ENCODE assay signal across 9 cellular contexts in genomic region chr16:29290631-29291247, GRCh38.
DNase-seq lines count a peak whose midpoint lies in the region; ATAC-seq and TF ChIP-seq lines count a peak whose summit lies in the region.
"Had no signal": no experiment of that assay in that cellular context is flagged by ENCODE, and none has a peak within 500 bp of the region (broad histone marks: within the 10 kb centered on the region; RNA-seq: fewer than 3 reads in every experiment).

No MANE protein-coding gene starts in this region.

- H3K36me3 Mint-ChIP-seq in activated naive CD4-positive, alpha-beta T cell treated with anti-CD3 and anti-CD28 coated beads for 36 hours (ENCODE audit: low read depth), result no peaks in the 10 kb centered on the region

- no peak overlapping the region for H3K4me3 Mint-ChIP-seq in activated naive CD4-positive, alpha-beta T cell treated with anti-CD3 and anti-CD28 coated beads for 36 hours
- H3K4me3 Mint-ChIP-seq: stimulated activated naive CD8-positive, alpha-beta T cell treated with anti-CD3 and anti-CD28 coated beads, Interleukin-15, Interleukin-2, amounts not matched to agents 100 ng/mL and 50 ng/mL, for 24 hours had no signal

- no peaks in the 10 kb centered on the region for H3K36me3 ChIP-seq in SJCRH30
- no peaks in the 10 kb centered on the region for H3K36me3 ChIP-seq in upper lobe of left lung

- DNase-seq in NCI-H2227 (lab: John Stamatoyannopoulos, UW; ENCODE audit: unreplicated experiment) (peak; percentile 11), NCI-H2227 treated with DMSO at 0.1 percent for 48 hours (lab: John Stamatoyannopoulos, UW) (no peak), SJCRH30 (peak; percentile 90 to 92), Right ventricle myocardium inferior (ENCODE audit: missing footprints) (peak; percentile 96), posterior vena cava (ENCODE audit: low spot score) (peak; percentile 99), upper lobe of left lung (peak; percentile 89 to 99)
- DNase-seq in activated naive CD4-positive, alpha-beta T cell treated with anti-CD3 and anti-CD28 coated beads for 36 hours, result peak; percentile 81

- TF ChIP-seq EP300 in upper lobe of left lung (IDR thresholded peaks at IDR 0.05), result peak in 2 of 4 donors; percentile 83 to 95

- H3K9me3 ChIP-seq in SJCRH30 (replicated peaks), result no peaks in the 10 kb centered on the region
- no peaks in the 10 kb centered on the region for H3K9me3 ChIP-seq in upper lobe of left lung

- WGBS in upper lobe of left lung, 2 donors, result 16 to 28% methylated on average over 7 to 21 of the region's 24 CpGs

- H3K9me3 Mint-ChIP-seq in activated naive CD4-positive, alpha-beta T cell treated with anti-CD3 and anti-CD28 coated beads for 36 hours, result no peaks in the 10 kb centered on the region
- H3K9me3 Mint-ChIP-seq: stimulated activated naive CD8-positive, alpha-beta T cell treated with anti-CD3 and anti-CD28 coated beads, Interleukin-15, Interleukin-2, amounts not matched to agents 100 ng/mL and 50 ng/mL, for 24 hours had no signal

- H3K27ac Mint-ChIP-seq in activated naive CD4-positive, alpha-beta T cell treated with anti-CD3 and anti-CD28 coated beads for 36 hours, result no peak overlapping the region
- H3K27ac Mint-ChIP-seq: stimulated activated naive CD8-positive, alpha-beta T cell treated with anti-CD3 and anti-CD28 coated beads, Interleukin-15, Interleukin-2, amounts not matched to agents 100 ng/mL and 50 ng/mL, for 24 hours had no signal

- CTCF ChIA-PET in activated naive CD4-positive, alpha-beta T cell treated with anti-CD3 and anti-CD28 coated beads for 36 hours (lab: Charles Lee), result no interaction called here

- H3K4me1 ChIP-seq in SJCRH30 (peaks cover 9% of the 10 kb centered on the region; the same call in 1 of the 2 replicates), upper lobe of left lung (peaks cover 7 to 29% (median 12%) of the 10 kb centered on the region in 4 donors)

- H3K4me3 ChIP-seq in SJCRH30 (peak overlapping the region; percentile 19; the same call in 1 of the 2 replicates), upper lobe of left lung (peak overlapping the region in 3 of 4 donors; percentile 17 to 34 (median 19))

- H3K27me3 ChIP-seq in SJCRH30 (no peaks in the 10 kb centered on the region), upper lobe of left lung (no peaks in the 10 kb centered on the region)

- H3K4me1 Mint-ChIP-seq in activated naive CD4-positive, alpha-beta T cell treated with anti-CD3 and anti-CD28 coated beads for 36 hours (ENCODE audit: low read depth), result peaks cover 7% of the 10 kb centered on the region

- peak overlapping the region; percentile 37 for H3K27ac ChIP-seq in SJCRH30
- peak overlapping the region in 2 of 4 donors; percentile 45 to 72 for H3K27ac ChIP-seq in upper lobe of left lung

- peak in 1 of 6 experiments; percentile 29 for TF ChIP-seq CTCF in upper lobe of left lung (IDR thresholded peaks at IDR 0.05)

- ATAC-seq in HG03066 (IDR thresholded peaks at IDR 0.05; ENCODE audit: low read depth, unreplicated experiment) (peak; percentile 67), Right ventricle myocardium inferior (peak; percentile 76), upper lobe of left lung (ENCODE audit: low FRiP score in 2 of 2) (peak; percentile 91 to 93)

- TF ChIP-seq POLR2A in upper lobe of left lung (IDR thresholded peaks at IDR 0.05), result peak in 1 of 4 donors; percentile 29

- intact Hi-C loops in activated naive CD4-positive, alpha-beta T cell treated with anti-CD3 and anti-CD28 coated beads for 36 hours (cut with micrococcal nuclease), result no loop called here
- intact Hi-C loops in Right ventricle myocardium inferior (cut with DNase I) (no loop called here), posterior vena cava (cut with DNase I) (loop anchor here in 1 of 2 donors (5.0 kb wide), 1 partner anchor 807 kb away; the partner anchor contains the start of gene YPEL3)

- no peaks in the 10 kb centered on the region for H3K27me3 Mint-ChIP-seq in activated naive CD4-positive, alpha-beta T cell treated with anti-CD3 and anti-CD28 coated beads for 36 hours (ENCODE audit: low read depth)
- H3K27me3 Mint-ChIP-seq: stimulated activated naive CD8-positive, alpha-beta T cell treated with anti-CD3 and anti-CD28 coated beads, Interleukin-15, Interleukin-2, amounts not matched to agents 100 ng/mL and 50 ng/mL, for 24 hours had no signal
